2 cellular contexts compared by ENCODE assay signal in the genomic region with DNA sequence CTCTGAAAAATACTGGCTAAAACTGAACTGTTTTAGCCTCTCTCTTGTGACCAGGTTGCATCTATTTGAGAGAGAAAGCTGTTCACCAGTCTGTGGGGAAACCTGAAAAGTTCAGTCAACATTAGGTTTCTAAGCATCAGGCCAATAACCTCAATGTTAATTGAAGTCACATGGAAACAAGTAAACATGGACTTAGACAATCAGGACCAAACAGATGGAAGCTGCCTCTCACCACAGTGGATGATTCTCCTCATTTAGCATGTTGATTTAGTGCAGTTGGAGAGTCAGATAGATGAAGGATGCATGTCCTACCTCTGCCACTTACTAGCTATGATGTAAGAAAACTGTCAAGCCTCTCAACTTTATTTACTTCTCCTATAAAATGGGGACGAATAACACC.
TF ChIP-seq lines count a peak whose summit lies in the region.

No MANE protein-coding gene starts in this region.

TF ChIP-seq in K562, 482 proteins besides CTCF, POLR2A, EP300 and RAD21:
- TF ChIP-seq MEIS2 (IDR thresholded peaks at IDR 0.05; ENCODE audit: partially characterized antibody) (peak; percentile 72), FOXA3 (CRISPR knock-in tag; conservative IDR thresholded peaks at IDR 0.05 in 1 of 2, IDR thresholded peaks at IDR 0.05 in 1 of 2) (peak; percentile 89 to 99), ARID1B (IDR thresholded peaks at IDR 0.05) (peak; percentile 59; the same call in 1 of the 2 replicates), HDGF (IDR thresholded peaks at IDR 0.05) (no peak), POU5F1 (IDR thresholded peaks at IDR 0.05; ENCODE audit: borderline replicate concordance, low read depth, low read length, partially characterized antibody) (no peak), CTBP1 (IDR thresholded peaks at IDR 0.05; ENCODE audit: borderline replicate concordance) (peak; percentile 82; the same call in 1 of the 2 replicates), FUS (optimal IDR thresholded peaks at IDR 0.05; ENCODE audit: low read depth, low read length) (no peak), RCOR1 (IDR thresholded peaks at IDR 0.05; ENCODE audit: borderline replicate concordance in 1 of 2, low read depth in 2 of 2, low read length in 2 of 2) (peak in 1 of 2 experiments; percentile 33; a peak in 1 of 4 replicates), FOXJ2 (tag; IDR thresholded peaks at IDR 0.05) (peak; percentile 95), TRIM24 (IDR thresholded peaks at IDR 0.05) (no peak), TAL1 (IDR thresholded peaks at IDR 0.05) (peak; percentile 64; the same call in 1 of the 2 replicates), NEUROD1 (IDR thresholded peaks at IDR 0.05; ENCODE audit: borderline replicate concordance, low read depth, low read length, partially characterized antibody) (no peak), TCF3 (CRISPR knock-in tag; IDR thresholded peaks at IDR 0.05) (peak; percentile 29), CBFA2T3 (IDR thresholded peaks at IDR 0.05) (peak; percentile 48; the same call in 1 of the 2 replicates), FOXA1 (IDR thresholded peaks at IDR 0.05; ENCODE audit: borderline replicate concordance) (0 out of 2 replicates have a peak, but pooled peaks have one; percentile 45), CBFA2T2 (conservative IDR thresholded peaks at IDR 0.05) (peak; percentile 35; the same call in 1 of the 2 replicates), BMI1 (IDR thresholded peaks at IDR 0.05; ENCODE audit: low read length) (no peak), TEAD4 (IDR thresholded peaks at IDR 0.05; ENCODE audit: low read length) (peak; percentile 55; the same call in 1 of the 2 replicates), TEAD4 (CRISPR knock-in tag; IDR thresholded peaks at IDR 0.05; ENCODE audit: borderline replicate concordance) (no peak)
- TF ChIP-seq, protein P1, sequence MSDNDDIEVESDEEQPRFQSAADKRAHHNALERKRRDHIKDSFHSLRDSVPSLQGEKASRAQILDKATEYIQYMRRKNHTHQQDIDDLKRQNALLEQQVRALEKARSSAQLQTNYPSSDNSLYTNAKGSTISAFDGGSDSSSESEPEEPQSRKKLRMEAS (CRISPR knock-in tag; IDR thresholded peaks at IDR 0.05): no peak
- TF ChIP-seq, protein P2, sequence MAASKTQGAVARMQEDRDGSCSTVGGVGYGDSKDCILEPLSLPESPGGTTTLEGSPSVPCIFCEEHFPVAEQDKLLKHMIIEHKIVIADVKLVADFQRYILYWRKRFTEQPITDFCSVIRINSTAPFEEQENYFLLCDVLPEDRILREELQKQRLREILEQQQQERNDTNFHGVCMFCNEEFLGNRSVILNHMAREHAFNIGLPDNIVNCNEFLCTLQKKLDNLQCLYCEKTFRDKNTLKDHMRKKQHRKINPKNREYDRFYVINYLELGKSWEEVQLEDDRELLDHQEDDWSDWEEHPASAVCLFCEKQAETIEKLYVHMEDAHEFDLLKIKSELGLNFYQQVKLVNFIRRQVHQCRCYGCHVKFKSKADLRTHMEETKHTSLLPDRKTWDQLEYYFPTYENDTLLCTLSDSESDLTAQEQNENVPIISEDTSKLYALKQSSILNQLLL (CRISPR knock-in tag; IDR thresholded peaks at IDR 0.05; ENCODE audit: borderline replicate concordance): no peak

TF ChIP-seq in GM23338, 12 proteins besides CTCF, POLR2A, EP300 and RAD21:
- TF ChIP-seq STAT1 (IDR thresholded peaks at IDR 0.05; ENCODE audit: unreplicated experiment) (no peak), NANOG (IDR thresholded peaks at IDR 0.05; ENCODE audit: borderline replicate concordance) (no peak), ZNF331 (CRISPR knock-in tag; IDR thresholded peaks at IDR 0.05; ENCODE audit: low read depth) (no peak), CREB1 (CRISPR knock-in tag; IDR thresholded peaks at IDR 0.05; ENCODE audit: low read depth) (no peak), EZH2 (IDR thresholded peaks at IDR 0.05; ENCODE audit: low read depth, unreplicated experiment) (no peak), EZH2phosphoT487 (IDR thresholded peaks at IDR 0.05; ENCODE audit: unreplicated experiment) (no peak), JUNB (IDR thresholded peaks at IDR 0.05; ENCODE audit: unreplicated experiment) (no peak), ZNF114 (CRISPR knock-in tag; IDR thresholded peaks at IDR 0.05) (no peak), POLR2AphosphoS5 (IDR thresholded peaks at IDR 0.05; ENCODE audit: low read depth) (no peak)
- TF ChIP-seq, protein P3, sequence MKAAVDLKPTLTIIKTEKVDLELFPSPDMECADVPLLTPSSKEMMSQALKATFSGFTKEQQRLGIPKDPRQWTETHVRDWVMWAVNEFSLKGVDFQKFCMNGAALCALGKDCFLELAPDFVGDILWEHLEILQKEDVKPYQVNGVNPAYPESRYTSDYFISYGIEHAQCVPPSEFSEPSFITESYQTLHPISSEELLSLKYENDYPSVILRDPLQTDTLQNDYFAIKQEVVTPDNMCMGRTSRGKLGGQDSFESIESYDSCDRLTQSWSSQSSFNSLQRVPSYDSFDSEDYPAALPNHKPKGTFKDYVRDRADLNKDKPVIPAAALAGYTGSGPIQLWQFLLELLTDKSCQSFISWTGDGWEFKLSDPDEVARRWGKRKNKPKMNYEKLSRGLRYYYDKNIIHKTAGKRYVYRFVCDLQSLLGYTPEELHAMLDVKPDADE (IDR thresholded peaks at IDR 0.05): no peak
- TF ChIP-seq, protein P4, sequence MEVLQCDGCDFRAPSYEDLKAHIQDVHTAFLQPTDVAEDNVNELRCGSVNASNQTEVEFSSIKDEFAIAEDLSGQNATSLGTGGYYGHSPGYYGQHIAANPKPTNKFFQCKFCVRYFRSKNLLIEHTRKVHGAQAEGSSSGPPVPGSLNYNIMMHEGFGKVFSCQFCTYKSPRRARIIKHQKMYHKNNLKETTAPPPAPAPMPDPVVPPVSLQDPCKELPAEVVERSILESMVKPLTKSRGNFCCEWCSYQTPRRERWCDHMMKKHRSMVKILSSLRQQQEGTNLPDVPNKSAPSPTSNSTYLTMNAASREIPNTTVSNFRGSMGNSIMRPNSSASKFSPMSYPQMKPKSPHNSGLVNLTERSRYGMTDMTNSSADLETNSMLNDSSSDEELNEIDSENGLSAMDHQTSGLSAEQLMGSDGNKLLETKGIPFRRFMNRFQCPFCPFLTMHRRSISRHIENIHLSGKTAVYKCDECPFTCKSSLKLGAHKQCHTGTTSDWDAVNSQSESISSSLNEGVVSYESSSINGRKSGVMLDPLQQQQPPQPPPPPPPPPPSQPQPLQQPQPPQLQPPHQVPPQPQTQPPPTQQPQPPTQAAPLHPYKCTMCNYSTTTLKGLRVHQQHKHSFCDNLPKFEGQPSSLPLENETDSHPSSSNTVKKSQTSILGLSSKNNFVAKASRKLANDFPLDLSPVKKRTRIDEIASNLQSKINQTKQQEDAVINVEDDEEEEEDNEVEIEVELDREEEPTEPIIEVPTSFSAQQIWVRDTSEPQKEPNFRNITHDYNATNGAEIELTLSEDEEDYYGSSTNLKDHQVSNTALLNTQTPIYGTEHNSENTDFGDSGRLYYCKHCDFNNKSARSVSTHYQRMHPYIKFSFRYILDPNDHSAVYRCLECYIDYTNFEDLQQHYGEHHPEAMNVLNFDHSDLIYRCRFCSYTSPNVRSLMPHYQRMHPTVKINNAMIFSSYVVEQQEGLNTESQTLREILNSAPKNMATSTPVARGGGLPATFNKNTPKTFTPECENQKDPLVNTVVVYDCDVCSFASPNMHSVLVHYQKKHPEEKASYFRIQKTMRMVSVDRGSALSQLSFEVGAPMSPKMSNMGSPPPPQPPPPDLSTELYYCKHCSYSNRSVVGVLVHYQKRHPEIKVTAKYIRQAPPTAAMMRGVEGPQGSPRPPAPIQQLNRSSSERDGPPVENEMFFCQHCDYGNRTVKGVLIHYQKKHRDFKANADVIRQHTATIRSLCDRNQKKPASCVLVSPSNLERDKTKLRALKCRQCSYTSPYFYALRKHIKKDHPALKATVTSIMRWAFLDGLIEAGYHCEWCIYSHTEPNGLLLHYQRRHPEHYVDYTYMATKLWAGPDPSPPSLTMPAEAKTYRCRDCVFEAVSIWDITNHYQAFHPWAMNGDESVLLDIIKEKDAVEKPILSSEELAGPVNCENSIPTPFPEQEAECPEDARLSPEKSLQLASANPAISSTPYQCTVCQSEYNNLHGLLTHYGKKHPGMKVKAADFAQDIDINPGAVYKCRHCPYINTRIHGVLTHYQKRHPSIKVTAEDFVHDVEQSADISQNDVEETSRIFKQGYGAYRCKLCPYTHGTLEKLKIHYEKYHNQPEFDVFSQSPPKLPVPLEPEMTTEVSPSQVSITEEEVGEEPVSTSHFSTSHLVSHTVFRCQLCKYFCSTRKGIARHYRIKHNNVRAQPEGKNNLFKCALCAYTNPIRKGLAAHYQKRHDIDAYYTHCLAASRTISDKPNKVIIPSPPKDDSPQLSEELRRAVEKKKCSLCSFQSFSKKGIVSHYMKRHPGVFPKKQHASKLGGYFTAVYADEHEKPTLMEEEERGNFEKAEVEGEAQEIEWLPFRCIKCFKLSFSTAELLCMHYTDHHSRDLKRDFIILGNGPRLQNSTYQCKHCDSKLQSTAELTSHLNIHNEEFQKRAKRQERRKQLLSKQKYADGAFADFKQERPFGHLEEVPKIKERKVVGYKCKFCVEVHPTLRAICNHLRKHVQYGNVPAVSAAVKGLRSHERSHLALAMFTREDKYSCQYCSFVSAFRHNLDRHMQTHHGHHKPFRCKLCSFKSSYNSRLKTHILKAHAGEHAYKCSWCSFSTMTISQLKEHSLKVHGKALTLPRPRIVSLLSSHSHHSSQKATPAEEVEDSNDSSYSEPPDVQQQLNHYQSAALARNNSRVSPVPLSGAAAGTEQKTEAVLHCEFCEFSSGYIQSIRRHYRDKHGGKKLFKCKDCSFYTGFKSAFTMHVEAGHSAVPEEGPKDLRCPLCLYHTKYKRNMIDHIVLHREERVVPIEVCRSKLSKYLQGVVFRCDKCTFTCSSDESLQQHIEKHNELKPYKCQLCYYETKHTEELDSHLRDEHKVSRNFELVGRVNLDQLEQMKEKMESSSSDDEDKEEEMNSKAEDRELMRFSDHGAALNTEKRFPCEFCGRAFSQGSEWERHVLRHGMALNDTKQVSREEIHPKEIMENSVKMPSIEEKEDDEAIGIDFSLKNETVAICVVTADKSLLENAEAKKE (CRISPR knock-in tag; IDR thresholded peaks at IDR 0.05): no peak
